Comparison of ENCODE assay signal across 9 cellular contexts in the genomic region with DNA sequence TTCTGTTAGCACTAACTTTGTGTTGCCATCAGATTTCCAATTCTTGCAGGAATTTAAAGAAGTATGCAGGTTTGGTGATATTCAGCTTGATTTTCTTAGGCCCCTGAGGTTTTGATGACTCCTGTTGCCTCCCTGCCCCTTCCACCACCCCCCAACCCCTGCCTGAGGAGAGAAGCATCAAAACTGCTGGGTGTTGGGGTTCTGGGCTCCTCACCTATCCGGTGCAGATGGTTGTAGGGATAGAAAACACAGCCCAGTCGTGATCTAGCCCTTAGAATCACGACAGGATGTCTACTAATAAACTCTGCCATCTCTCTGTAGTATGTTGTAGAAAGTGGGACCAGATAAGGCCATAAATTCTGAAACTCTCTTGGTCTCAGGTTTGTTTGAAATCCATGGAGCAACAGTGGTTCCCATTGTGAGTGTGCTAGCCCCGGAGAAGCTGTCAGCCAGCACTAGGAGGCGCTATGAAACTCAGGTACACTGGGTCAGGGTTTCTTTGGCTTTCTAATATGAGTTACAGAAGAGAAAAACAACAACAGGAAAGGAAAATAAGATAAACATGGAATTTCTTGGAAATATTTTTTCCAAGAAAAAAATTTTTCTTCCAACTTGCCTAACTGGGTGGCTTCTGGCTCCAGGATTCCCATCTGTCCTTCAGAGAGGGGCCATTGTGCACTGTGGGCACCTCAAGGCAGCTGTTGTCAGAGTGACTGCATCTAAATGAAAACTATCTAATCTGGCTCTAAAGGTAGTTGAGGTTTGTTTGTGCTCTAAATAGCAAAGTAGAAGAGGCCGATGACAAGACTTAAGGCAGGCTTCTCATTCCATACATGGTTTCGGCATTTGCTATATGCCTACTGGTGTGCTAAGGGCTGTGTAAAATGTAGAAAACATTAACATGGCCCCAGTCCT. TPM values are rescaled to one million over a fixed set of nuclear protein-coding genes. Genes with fewer than 3 reads are reported as not detected.
DNase-seq lines count a peak whose midpoint lies in the region; ATAC-seq and TF ChIP-seq lines count a peak whose summit lies in the region.
"Had no signal": no experiment of that assay in that cellular context is flagged by ENCODE, and none has a peak within 500 bp of the region (broad histone marks: within the 10 kb centered on the region; RNA-seq: fewer than 3 reads in every experiment).

No MANE protein-coding gene starts in this region.

- H3K27ac ChIP-seq in Peyer's patch = no peak overlapping the region
- H3K27ac ChIP-seq: neutrophil had no signal

- H3K4me3 ChIP-seq in Peyer's patch = no peak overlapping the region

- no peaks in the 10 kb centered on the region for H3K4me1 ChIP-seq in Peyer's patch

- H3K4me3 Mint-ChIP-seq in activated CD4-positive, alpha-beta T cell treated with anti-CD3 and anti-CD28 coated beads for 36 hours = no peak overlapping the region
- no peak overlapping the region for H3K4me3 Mint-ChIP-seq in stimulated activated naive CD8-positive, alpha-beta T cell treated with anti-CD3 and anti-CD28 coated beads, Interleukin-15, Interleukin-2, amounts not matched to agents 100 ng/mL and 50 ng/mL, for 24 hours
- no peak overlapping the region for H3K4me3 Mint-ChIP-seq in stimulated activated memory B cell treated with anti-CD40 and anti-IgM and Interleukin-4, amounts not matched to agents 10 μg/mL and 1 μg/mL and 100 μg/mL, for 72 hours

- peaks cover 37% of the 10 kb centered on the region for H3K36me3 Mint-ChIP-seq in activated CD4-positive, alpha-beta T cell treated with anti-CD3 and anti-CD28 coated beads for 36 hours (ENCODE audit: low read depth)
- peaks cover 61% of the 10 kb centered on the region for H3K36me3 Mint-ChIP-seq in stimulated activated naive CD8-positive, alpha-beta T cell treated with anti-CD3 and anti-CD28 coated beads, Interleukin-15, Interleukin-2, amounts not matched to agents 100 ng/mL and 50 ng/mL, for 24 hours (ENCODE audit: low read depth)
- H3K36me3 Mint-ChIP-seq in stimulated activated memory B cell treated with anti-CD40 and anti-IgM and Interleukin-4, amounts not matched to agents 10 μg/mL and 1 μg/mL and 100 μg/mL, for 72 hours = peaks cover 27% of the 10 kb centered on the region

- no peak for ATAC-seq in activated CD4-positive, alpha-beta T cell treated with anti-CD3 and anti-CD28 coated beads for 36 hours
- no peak for ATAC-seq in stimulated activated memory B cell treated with anti-CD40 and anti-IgM and Interleukin-4, amounts not matched to agents 10 μg/mL and 1 μg/mL and 100 μg/mL, for 72 hours

- peaks cover 6% of the 10 kb centered on the region for H3K4me1 Mint-ChIP-seq in activated CD4-positive, alpha-beta T cell treated with anti-CD3 and anti-CD28 coated beads for 36 hours
- peaks cover 4% of the 10 kb centered on the region for H3K4me1 Mint-ChIP-seq in stimulated activated naive CD8-positive, alpha-beta T cell treated with anti-CD3 and anti-CD28 coated beads, Interleukin-15, Interleukin-2, amounts not matched to agents 100 ng/mL and 50 ng/mL, for 24 hours (ENCODE audit: low read depth)
- H3K4me1 Mint-ChIP-seq in stimulated activated memory B cell treated with anti-CD40 and anti-IgM and Interleukin-4, amounts not matched to agents 10 μg/mL and 1 μg/mL and 100 μg/mL, for 72 hours = no peaks in the 10 kb centered on the region

- no peaks in the 10 kb centered on the region for H3K9me3 ChIP-seq in Peyer's patch
- H3K9me3 ChIP-seq: neutrophil had no signal

- CTCF ChIA-PET in activated CD4-positive, alpha-beta T cell treated with anti-CD3 and anti-CD28 coated beads for 36 hours (lab: Charles Lee) = interaction anchor here (0.7 to 1.6 kb wide), 8 partner anchors 75 to 334 kb away, joined by 3 to 4 read pairs (median 4); no protein-coding TSS in a partner anchor

- peaks cover 0 to 82% (median 0%) of the 10 kb centered on the region in 3 donors for H3K36me3 ChIP-seq in Peyer's patch

- intact Hi-C loops in activated CD4-positive, alpha-beta T cell treated with anti-CD3 and anti-CD28 coated beads for 36 hours (cut with DNase I, micrococcal nuclease) = no loop called here

- no peaks in the 10 kb centered on the region for H3K9me3 Mint-ChIP-seq in activated CD4-positive, alpha-beta T cell treated with anti-CD3 and anti-CD28 coated beads for 36 hours (ENCODE audit: low read depth)
- no peaks in the 10 kb centered on the region for H3K9me3 Mint-ChIP-seq in stimulated activated naive CD8-positive, alpha-beta T cell treated with anti-CD3 and anti-CD28 coated beads, Interleukin-15, Interleukin-2, amounts not matched to agents 100 ng/mL and 50 ng/mL, for 24 hours
- H3K9me3 Mint-ChIP-seq in stimulated activated memory B cell treated with anti-CD40 and anti-IgM and Interleukin-4, amounts not matched to agents 10 μg/mL and 1 μg/mL and 100 μg/mL, for 72 hours = no peaks in the 10 kb centered on the region

- no peak for TF ChIP-seq POLR2A in Peyer's patch (IDR thresholded peaks at IDR 0.05)

- TF ChIP-seq CTCF in Peyer's patch (IDR thresholded peaks at IDR 0.05) = peak in 4 of 6 experiments; percentile 48 to 54 (median 50)

- peak; percentile 61 for DNase-seq in activated CD4-positive, alpha-beta T cell treated with anti-CD3 and anti-CD28 coated beads for 36 hours
- no peak for DNase-seq in activated CD4-positive, alpha-beta T cell treated with anti-CD3 and anti-CD28 coated beads for 1 hour
- DNase-seq in Peyer's patch (peak in 1 of 3 donors; percentile 64), foreskin melanocyte (peak; percentile 35), occipital lobe (lab: John Stamatoyannopoulos, UW) (no peak)
- DNase-seq in stimulated activated CD4-positive, alpha-beta T cell treated with anti-CD3 and anti-CD28 coated beads, Interleukin-2, amount 100 ng/mL, for 24 hours = no peak

- no peaks in the 10 kb centered on the region for H3K27me3 ChIP-seq in Peyer's patch
- H3K27me3 ChIP-seq: neutrophil had no signal

- no peaks in the 10 kb centered on the region for H3K27me3 Mint-ChIP-seq in activated CD4-positive, alpha-beta T cell treated with anti-CD3 and anti-CD28 coated beads for 36 hours
- H3K27me3 Mint-ChIP-seq in stimulated activated naive CD8-positive, alpha-beta T cell treated with anti-CD3 and anti-CD28 coated beads, Interleukin-15, Interleukin-2, amounts not matched to agents 100 ng/mL and 50 ng/mL, for 24 hours = no peaks in the 10 kb centered on the region
- no peaks in the 10 kb centered on the region for H3K27me3 Mint-ChIP-seq in stimulated activated memory B cell treated with anti-CD40 and anti-IgM and Interleukin-4, amounts not matched to agents 10 μg/mL and 1 μg/mL and 100 μg/mL, for 72 hours

- POLR2A ChIA-PET in activated CD4-positive, alpha-beta T cell treated with anti-CD3 and anti-CD28 coated beads for 36 hours (lab: Charles Lee) = no interaction called here

- H3K27ac Mint-ChIP-seq in activated CD4-positive, alpha-beta T cell treated with anti-CD3 and anti-CD28 coated beads for 36 hours = no peak overlapping the region
- peak overlapping the region; percentile 64 for H3K27ac Mint-ChIP-seq in stimulated activated naive CD8-positive, alpha-beta T cell treated with anti-CD3 and anti-CD28 coated beads, Interleukin-15, Interleukin-2, amounts not matched to agents 100 ng/mL and 50 ng/mL, for 24 hours
- H3K27ac Mint-ChIP-seq in stimulated activated memory B cell treated with anti-CD40 and anti-IgM and Interleukin-4, amounts not matched to agents 10 μg/mL and 1 μg/mL and 100 μg/mL, for 72 hours = no peak overlapping the region

RNA-seq across cellular contexts. Expression of gene SRP14, which starts 8.7 kb away (rescaled TPM):
- 100 to 1,000 TPM; 124 to 157 TPM for total RNA-seq in activated CD4-positive, alpha-beta T cell treated with anti-CD3 and anti-CD28 coated beads for 36 hours
- total RNA-seq in Peyer's patch (100 to 1,000 TPM; 105 to 163 (median 146) TPM), occipital lobe (112 TPM)

Comparison
In these comparisons a context has a peak if more than half of its experiments do, and no peak if none do; other contexts are left out.
1. DNase-seq: peak in activated CD4-positive, alpha-beta T cell treated with anti-CD3 and anti-CD28 coated beads for 36 hours (single experiment) and foreskin melanocyte (single experiment); none in activated CD4-positive, alpha-beta T cell treated with anti-CD3 and anti-CD28 coated beads for 1 hour (single experiment), occipital lobe (single experiment) and stimulated activated CD4-positive, alpha-beta T cell treated with anti-CD3 and anti-CD28 coated beads, Interleukin-2, amount 100 ng/mL, for 24 hours (0 of 2).